1 cellular context compared by ENCODE assay signal in genomic region chr16:2226245-2226793, GRCh38.
TF ChIP-seq lines count a peak whose summit lies in the region.

No MANE protein-coding gene starts in this region.

TF ChIP-seq in A549, 52 proteins besides CTCF, POLR2A, EP300 and RAD21 (continued from another document):
- no peak for TF ChIP-seq REST (IDR thresholded peaks at IDR 0.05)
- no peak for TF ChIP-seq EHF (CRISPR knock-in tag; IDR thresholded peaks at IDR 0.05)
- TF ChIP-seq KDM5A (IDR thresholded peaks at IDR 0.05), result no peak
- no peak for TF ChIP-seq ZNF302 (CRISPR knock-in tag; IDR thresholded peaks at IDR 0.05)
- no peak for TF ChIP-seq HMGXB4 (CRISPR knock-in tag; IDR thresholded peaks at IDR 0.05; ENCODE audit: borderline replicate concordance)
- TF ChIP-seq GATA3 (IDR thresholded peaks at IDR 0.05; ENCODE audit: borderline replicate concordance), result no peak
- no peak for TF ChIP-seq ZFP36 (IDR thresholded peaks at IDR 0.05; ENCODE audit: borderline replicate concordance, partially characterized antibody)
- TF ChIP-seq CBX2 (IDR thresholded peaks at IDR 0.05; ENCODE audit: borderline replicate concordance, low read depth), result no peak
- no peak for TF ChIP-seq MAFK (IDR thresholded peaks at IDR 0.05; ENCODE audit: partially characterized antibody)
- no peak for TF ChIP-seq E2F6 (IDR thresholded peaks at IDR 0.05; ENCODE audit: borderline replicate concordance, low read depth)
- no peak for TF ChIP-seq KDM1A (IDR thresholded peaks at IDR 0.05; ENCODE audit: low read depth)
- no peak for TF ChIP-seq HOXB13 (CRISPR knock-in tag; IDR thresholded peaks at IDR 0.05; ENCODE audit: low read depth)
